In the genomic region with DNA sequence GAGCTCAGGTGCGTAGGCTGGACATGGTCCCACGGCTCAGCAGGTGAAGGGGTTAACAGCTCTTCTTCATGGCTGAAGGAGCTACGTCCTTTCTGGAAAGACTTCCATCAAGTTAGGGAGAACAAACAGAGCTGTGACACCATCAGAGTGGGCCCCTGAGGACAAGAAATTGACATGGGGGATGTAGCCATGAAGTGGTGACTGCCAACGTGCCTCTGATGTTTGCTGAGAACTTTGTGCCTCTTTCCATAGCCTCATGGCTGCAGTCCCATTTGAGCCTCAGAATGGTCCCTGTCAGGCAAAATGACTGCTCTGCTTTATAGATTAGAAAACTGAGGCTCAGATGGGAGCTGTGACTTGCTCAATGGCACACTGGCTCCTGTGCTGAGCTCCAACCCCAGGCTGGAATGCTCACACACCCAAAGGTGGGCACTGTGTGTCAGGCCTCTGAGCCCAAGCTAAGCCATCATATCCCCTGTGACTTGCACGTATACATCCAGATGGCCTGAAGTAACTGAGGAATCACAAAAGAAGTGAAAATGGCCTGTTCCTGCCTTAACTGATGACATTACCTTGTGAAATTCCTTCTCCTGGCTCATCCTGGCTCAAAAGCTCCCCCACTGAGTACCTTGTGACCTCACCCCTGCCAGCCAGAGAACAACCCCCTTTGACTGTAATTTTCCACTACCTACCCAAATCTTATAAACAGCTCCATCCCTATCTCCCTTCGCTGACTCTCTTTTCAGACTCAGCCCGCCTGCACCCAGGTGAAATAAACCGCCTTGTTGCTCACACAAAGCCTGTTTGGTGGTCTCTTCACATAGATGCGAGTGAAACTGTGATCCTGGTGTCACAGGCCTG, we compare ENCODE assay signal across 1 cellular context.
TF ChIP-seq lines count a peak whose summit lies in the region.

No MANE protein-coding gene starts in this region.

TF ChIP-seq in HepG2, 621 proteins besides CTCF, POLR2A, EP300 and RAD21:
- 0 out of 2 replicates have a peak, but pooled peaks have one; percentile 21 for TF ChIP-seq GFI1 (CRISPR knock-in tag; IDR thresholded peaks at IDR 0.05; ENCODE audit: borderline replicate concordance)
- TF ChIP-seq, protein P1, sequence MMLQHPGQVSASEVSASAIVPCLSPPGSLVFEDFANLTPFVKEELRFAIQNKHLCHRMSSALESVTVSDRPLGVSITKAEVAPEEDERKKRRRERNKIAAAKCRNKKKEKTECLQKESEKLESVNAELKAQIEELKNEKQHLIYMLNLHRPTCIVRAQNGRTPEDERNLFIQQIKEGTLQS (CRISPR knock-in tag; IDR thresholded peaks at IDR 0.05): 0 out of 2 replicates have a peak, but pooled peaks have one; percentile 8
- peak; percentile 16; the same call in 1 of the 2 replicates for TF ChIP-seq ZNF788 (CRISPR knock-in tag; IDR thresholded peaks at IDR 0.05; ENCODE audit: borderline replicate concordance)
- TF ChIP-seq ZNF629 (CRISPR knock-in tag; conservative IDR thresholded peaks at IDR 0.05): peak; percentile 66
- TF ChIP-seq, protein P2, sequence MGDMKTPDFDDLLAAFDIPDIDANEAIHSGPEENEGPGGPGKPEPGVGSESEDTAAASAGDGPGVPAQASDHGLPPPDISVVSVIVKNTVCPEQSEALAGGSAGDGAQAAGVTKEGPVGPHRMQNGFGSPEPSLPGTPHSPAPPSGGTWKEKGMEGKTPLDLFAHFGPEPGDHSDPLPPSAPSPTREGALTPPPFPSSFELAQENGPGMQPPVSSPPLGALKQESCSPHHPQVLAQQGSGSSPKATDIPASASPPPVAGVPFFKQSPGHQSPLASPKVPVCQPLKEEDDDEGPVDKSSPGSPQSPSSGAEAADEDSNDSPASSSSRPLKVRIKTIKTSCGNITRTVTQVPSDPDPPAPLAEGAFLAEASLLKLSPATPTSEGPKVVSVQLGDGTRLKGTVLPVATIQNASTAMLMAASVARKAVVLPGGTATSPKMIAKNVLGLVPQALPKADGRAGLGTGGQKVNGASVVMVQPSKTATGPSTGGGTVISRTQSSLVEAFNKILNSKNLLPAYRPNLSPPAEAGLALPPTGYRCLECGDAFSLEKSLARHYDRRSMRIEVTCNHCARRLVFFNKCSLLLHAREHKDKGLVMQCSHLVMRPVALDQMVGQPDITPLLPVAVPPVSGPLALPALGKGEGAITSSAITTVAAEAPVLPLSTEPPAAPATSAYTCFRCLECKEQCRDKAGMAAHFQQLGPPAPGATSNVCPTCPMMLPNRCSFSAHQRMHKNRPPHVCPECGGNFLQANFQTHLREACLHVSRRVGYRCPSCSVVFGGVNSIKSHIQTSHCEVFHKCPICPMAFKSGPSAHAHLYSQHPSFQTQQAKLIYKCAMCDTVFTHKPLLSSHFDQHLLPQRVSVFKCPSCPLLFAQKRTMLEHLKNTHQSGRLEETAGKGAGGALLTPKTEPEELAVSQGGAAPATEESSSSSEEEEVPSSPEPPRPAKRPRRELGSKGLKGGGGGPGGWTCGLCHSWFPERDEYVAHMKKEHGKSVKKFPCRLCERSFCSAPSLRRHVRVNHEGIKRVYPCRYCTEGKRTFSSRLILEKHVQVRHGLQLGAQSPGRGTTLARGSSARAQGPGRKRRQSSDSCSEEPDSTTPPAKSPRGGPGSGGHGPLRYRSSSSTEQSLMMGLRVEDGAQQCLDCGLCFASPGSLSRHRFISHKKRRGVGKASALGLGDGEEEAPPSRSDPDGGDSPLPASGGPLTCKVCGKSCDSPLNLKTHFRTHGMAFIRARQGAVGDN (CRISPR knock-in tag; IDR thresholded peaks at IDR 0.05): peak; percentile 28; the same call in 1 of the 2 replicates
- TF ChIP-seq, protein P3, sequence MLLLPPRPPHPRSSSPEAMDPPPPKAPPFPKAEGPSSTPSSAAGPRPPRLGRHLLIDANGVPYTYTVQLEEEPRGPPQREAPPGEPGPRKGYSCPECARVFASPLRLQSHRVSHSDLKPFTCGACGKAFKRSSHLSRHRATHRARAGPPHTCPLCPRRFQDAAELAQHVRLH (CRISPR knock-in tag; IDR thresholded peaks at IDR 0.05; ENCODE audit: borderline replicate concordance, low read depth): 0 out of 2 replicates have a peak, but pooled peaks have one; percentile 17
- TF ChIP-seq, protein P4, sequence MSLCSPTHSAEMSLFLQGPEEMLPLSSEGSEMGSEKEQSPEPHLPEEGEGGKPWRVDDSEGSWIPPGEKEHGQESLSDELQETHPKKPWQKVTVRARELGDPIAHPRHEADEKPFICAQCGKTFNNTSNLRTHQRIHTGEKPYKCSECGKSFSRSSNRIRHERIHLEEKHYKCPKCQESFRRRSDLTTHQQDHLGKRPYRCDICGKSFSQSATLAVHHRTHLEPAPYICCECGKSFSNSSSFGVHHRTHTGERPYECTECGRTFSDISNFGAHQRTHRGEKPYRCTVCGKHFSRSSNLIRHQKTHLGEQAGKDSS (CRISPR knock-in tag; IDR thresholded peaks at IDR 0.05; ENCODE audit: borderline replicate concordance, low read depth): 0 out of 2 replicates have a peak, but pooled peaks have one; percentile 29
- TF ChIP-seq ZFX (CRISPR knock-in tag; IDR thresholded peaks at IDR 0.05; ENCODE audit: low read depth): peak; percentile 25; the same call in 1 of the 2 replicates
- 0 out of 2 replicates have a peak, but pooled peaks have one; percentile 0 for TF ChIP-seq DR1 (CRISPR knock-in tag; IDR thresholded peaks at IDR 0.05)
- TF ChIP-seq ZNF652 (CRISPR knock-in tag; IDR thresholded peaks at IDR 0.05; ENCODE audit: borderline replicate concordance, low read depth): peak; percentile 67; the same call in 1 of the 2 replicates
- 0 out of 2 replicates have a peak, but pooled peaks have one; percentile 16 for TF ChIP-seq NRL (CRISPR knock-in tag; IDR thresholded peaks at IDR 0.05; ENCODE audit: borderline replicate concordance)
- TF ChIP-seq, protein P5, sequence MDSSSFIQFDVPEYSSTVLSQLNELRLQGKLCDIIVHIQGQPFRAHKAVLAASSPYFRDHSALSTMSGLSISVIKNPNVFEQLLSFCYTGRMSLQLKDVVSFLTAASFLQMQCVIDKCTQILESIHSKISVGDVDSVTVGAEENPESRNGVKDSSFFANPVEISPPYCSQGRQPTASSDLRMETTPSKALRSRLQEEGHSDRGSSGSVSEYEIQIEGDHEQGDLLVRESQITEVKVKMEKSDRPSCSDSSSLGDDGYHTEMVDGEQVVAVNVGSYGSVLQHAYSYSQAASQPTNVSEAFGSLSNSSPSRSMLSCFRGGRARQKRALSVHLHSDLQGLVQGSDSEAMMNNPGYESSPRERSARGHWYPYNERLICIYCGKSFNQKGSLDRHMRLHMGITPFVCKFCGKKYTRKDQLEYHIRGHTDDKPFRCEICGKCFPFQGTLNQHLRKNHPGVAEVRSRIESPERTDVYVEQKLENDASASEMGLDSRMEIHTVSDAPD (CRISPR knock-in tag; IDR thresholded peaks at IDR 0.05): 0 out of 2 replicates have a peak, but pooled peaks have one; percentile 40
- peak; percentile 7 for TF ChIP-seq XRCC5 (optimal IDR thresholded peaks at IDR 0.05; ENCODE audit: low read length)
